8 cellular contexts compared by ENCODE assay signal in genomic region chr14:67704484-67705089, GRCh38. TPM values are rescaled to one million over a fixed set of nuclear protein-coding genes. Genes with fewer than 3 reads are reported as not detected.
DNase-seq lines count a peak whose midpoint lies in the region; ATAC-seq, FAIRE-seq and TF ChIP-seq lines count a peak whose summit lies in the region.

No MANE protein-coding gene starts in this region.

- intact Hi-C loops in tibial artery (cut with DNase I; ENCODE audit: low total_unique reads), result loop anchor here (10.0 kb wide), 1 partner anchor 90 kb away; the partner anchor contains the start of gene ARG2

- H3K4me3 ChIP-seq in tibial artery, result no peak overlapping the region

- FAIRE-seq in A204.1 (lab: Jason Lieb, UNC), result peak; percentile 83

- H3K27ac ChIP-seq in cingulate gyrus (ENCODE audit: low read depth, low read length) (peak overlapping the region; percentile 5), tibial artery (no peak overlapping the region)

- ATAC-seq in left lobe of liver (peak; percentile 94), GM21526 (IDR thresholded peaks at IDR 0.05; ENCODE audit: low FRiP score, unreplicated experiment) (no peak)

- no peaks in the 10 kb centered on the region for H3K4me1 ChIP-seq in tibial artery

- no peaks in the 10 kb centered on the region for H3K27me3 ChIP-seq in tibial artery

- no peaks in the 10 kb centered on the region for H3K9me3 ChIP-seq in tibial artery

- TF ChIP-seq CTCF in tibial artery (IDR thresholded peaks at IDR 0.05), result peak; percentile 71 to 74

- DNase-seq in GM04503 (ENCODE audit: low read depth) (peak; percentile 3), NCI-H1048 (lab: John Stamatoyannopoulos, UW) (peak; percentile 8), SHP77 (lab: John Stamatoyannopoulos, UW) (peak; percentile 59 to 68), left lobe of liver (ENCODE audit: low spot score) (no peak), tibial artery (no peak)

- H3K36me3 ChIP-seq in tibial artery, result no peaks in the 10 kb centered on the region

RNA-seq across cellular contexts. Expression of gene RDH12, which starts 2.9 kb away (rescaled TPM):
- 1.4 TPM for total RNA-seq in left lobe of liver

RNA-seq across cellular contexts. Expression of gene RDH11, which starts 9.0 kb away (rescaled TPM):
- total RNA-seq in left lobe of liver, result 85.1 TPM

RNA-seq across cellular contexts. Expression of gene VTI1B, which starts 30.2 kb away (rescaled TPM):
- 58.9 TPM for total RNA-seq in left lobe of liver

Comparison
In these comparisons a context has a peak if more than half of its experiments do, and no peak if none do; other contexts are left out.
1. DNase-seq: peak in GM04503 (single experiment), NCI-H1048 (single experiment) and SHP77 (2 of 2); none in left lobe of liver (single experiment) and tibial artery (0 of 2).